1 cellular context compared by ENCODE assay signal in the genomic region with DNA sequence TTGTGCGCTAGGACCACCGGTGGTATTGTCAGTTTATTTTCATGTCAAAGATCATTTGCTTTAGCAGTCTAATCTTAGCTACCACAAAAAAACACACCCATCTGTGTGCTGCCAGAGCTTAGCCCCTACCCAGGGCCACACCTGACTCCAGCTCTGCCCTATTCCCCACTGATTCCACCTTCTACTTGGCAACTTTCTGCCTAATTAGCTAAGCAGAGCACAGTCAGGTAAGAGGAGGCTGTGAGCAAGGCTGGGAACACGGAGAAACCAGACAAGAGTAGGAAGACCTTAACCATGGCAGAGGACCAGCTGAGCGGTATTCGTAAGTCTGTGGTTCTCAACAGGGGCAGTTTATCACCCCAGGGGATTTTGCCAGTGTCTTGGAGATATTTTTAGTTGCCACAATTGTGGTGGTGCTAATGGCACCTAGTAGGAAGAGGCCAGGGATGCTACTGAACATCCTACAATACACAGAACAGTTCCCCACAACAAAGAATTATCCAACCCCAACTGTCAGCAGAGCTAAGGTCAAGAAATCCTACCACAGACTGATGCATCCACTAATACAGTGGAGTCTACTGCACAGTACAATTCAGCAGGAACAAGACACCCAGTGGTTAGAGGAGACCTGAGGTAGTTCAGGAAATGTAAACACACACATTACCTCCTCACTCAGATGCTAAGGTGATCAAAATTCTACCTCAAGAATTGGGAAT.
TF ChIP-seq lines count a peak whose summit lies in the region.

No MANE protein-coding gene starts in this region.

TF ChIP-seq in H1, 55 proteins besides CTCF, POLR2A, EP300 and RAD21 (continued from another document):
- TF ChIP-seq BACH1 (IDR thresholded peaks at IDR 0.05; ENCODE audit: low read length) (no peak), SIN3A (conservative IDR thresholded peaks at IDR 0.05 in 1 of 2, IDR thresholded peaks at IDR 0.05 in 1 of 2; ENCODE audit: low read depth in 1 of 2, low read length in 2 of 2) (no peak), CREB1 (IDR thresholded peaks at IDR 0.05) (no peak), PHF8 (conservative IDR thresholded peaks at IDR 0.05; ENCODE audit: low read depth, low read length) (no peak), SAP30 (IDR thresholded peaks at IDR 0.05; ENCODE audit: insufficient read depth, insufficient replicate concordance, low read length) (no peak), CBX5 (IDR thresholded peaks at IDR 0.05; ENCODE audit: low read depth, low read length) (no peak), SP4 (IDR thresholded peaks at IDR 0.05; ENCODE audit: low read length) (no peak), CTBP2 (IDR thresholded peaks at IDR 0.05; ENCODE audit: borderline replicate concordance, insufficient read depth, insufficient read length, low read length) (no peak), NANOG (IDR thresholded peaks at IDR 0.05; ENCODE audit: insufficient read depth, low read depth, low read length, poor library complexity, severe bottlenecking) (no peak)
TF ChIP-seq in H1: peak in this region for 0.
